9 cellular contexts compared by ENCODE assay signal in the genomic region with DNA sequence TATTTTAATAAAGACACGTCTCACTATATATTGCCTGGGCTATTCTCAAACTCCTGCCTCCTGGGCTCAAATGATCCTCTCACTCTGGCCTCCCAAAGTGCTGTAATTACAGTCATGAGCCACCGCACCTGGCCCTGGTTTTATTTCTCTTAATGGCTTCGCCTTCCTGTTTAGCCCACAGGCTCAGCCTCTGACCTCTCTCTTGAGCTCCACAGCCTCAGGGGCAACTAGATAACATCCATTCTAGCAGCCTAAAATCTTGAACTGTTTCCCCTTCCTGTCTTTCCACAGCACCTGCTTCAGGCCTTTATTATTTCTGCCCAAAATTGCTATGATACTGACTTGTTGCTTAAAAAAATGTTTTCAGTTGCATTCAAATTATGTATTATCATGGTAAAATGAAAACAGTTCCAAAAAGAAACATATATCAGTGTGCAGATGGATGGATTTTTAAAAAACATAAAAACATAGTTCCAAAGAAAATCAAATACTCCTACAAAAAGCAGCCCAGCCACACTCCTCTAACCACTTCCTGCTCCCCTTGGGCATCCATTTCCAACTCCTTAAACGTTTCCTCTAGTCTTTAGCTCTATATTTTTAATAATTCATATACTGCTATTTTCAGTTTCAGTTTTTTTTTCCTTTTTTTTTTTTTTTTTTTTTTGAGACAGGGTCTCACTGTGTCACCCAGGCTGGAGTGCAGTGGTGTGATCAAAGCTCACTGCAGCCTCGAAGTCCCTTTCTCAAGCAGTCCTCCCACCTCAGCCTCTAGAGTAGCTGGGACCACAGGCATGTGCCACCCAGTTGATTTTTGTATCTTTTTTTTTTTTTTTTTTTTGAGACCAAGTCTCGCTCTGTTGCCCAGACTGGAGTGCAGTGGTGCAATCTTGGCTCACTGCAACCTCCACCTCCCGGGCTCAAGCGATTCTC. TPM values are rescaled to one million over a fixed set of nuclear protein-coding genes. Genes with fewer than 3 reads are reported as not detected.
DNase-seq lines count a peak whose midpoint lies in the region; ATAC-seq and TF ChIP-seq lines count a peak whose summit lies in the region.
"Had no signal": no experiment of that assay in that cellular context is flagged by ENCODE, and none has a peak within 500 bp of the region (broad histone marks: within the 10 kb centered on the region; RNA-seq: fewer than 3 reads in every experiment).

No MANE protein-coding gene starts in this region.

- no peaks in the 10 kb centered on the region for H3K36me3 ChIP-seq in CD8-positive, alpha-beta memory T cell (ENCODE audit: insufficient read depth, low read length)
- H3K36me3 ChIP-seq in Panc1 (ENCODE audit: control insufficient read depth, insufficient read depth, low read length), result no peaks in the 10 kb centered on the region
- H3K36me3 ChIP-seq: esophagus muscularis mucosa had no signal

- POLR2A ChIA-PET in CD8-positive, alpha-beta memory T cell (lab: Charles Lee), result interaction anchor here (0.6 to 1.1 kb wide), 2 partner anchors 51 to 79 kb away, joined by 3 read pairs; partner anchors contain the start of gene TBL2
- POLR2A ChIA-PET in Panc1 (lab: Charles Lee), result interaction anchor here (0.6 kb wide), 2 partner anchors 10 to 51 kb away, joined by 3 to 9 read pairs; no protein-coding TSS in a partner anchor

- H3K9me3 Mint-ChIP-seq in CD8-positive, alpha-beta memory T cell, result no peaks in the 10 kb centered on the region
- H3K9me3 Mint-ChIP-seq in HFFc6, result no peaks in the 10 kb centered on the region

- no peak for DNase-seq in CD8-positive, alpha-beta memory T cell
- no peak for DNase-seq in HFFc6
- no peak for DNase-seq in Panc1 (ENCODE audit: low read depth, low spot score)
- peak; percentile 6 for DNase-seq in foreskin melanocyte
- no peak for DNase-seq in GDM1 (lab: John Stamatoyannopoulos, UW)
- no peak for DNase-seq in stimulated activated CD8-positive, alpha-beta memory T cell treated with anti-CD3 and anti-CD28 coated beads, Interleukin-4, amount 100 ng/mL, for 48 hours

- H3K36me3 Mint-ChIP-seq in CD8-positive, alpha-beta memory T cell, result peaks cover 0 to 6% (median 0%) of the 10 kb centered on the region in 3 donors
- peaks cover 1% of the 10 kb centered on the region; the same call in 1 of the 2 replicates for H3K36me3 Mint-ChIP-seq in HFFc6 (ENCODE audit: low read depth)

- no peak for TF ChIP-seq CTCF in HFFc6 (IDR thresholded peaks at IDR 0.05)
- no peak for TF ChIP-seq CTCF in Panc1 (IDR thresholded peaks at IDR 0.05)

- peak overlapping the region; percentile 8 to 92 (median 80) for H3K27ac Mint-ChIP-seq in CD8-positive, alpha-beta memory T cell
- H3K27ac Mint-ChIP-seq in HFFc6, result peak overlapping the region; percentile 30; the same call in 1 of the 2 replicates

- CTCF ChIA-PET in CD8-positive, alpha-beta memory T cell (lab: Charles Lee), result interaction anchor here (0.7 to 1.3 kb wide), 2 partner anchors 30 to 207 kb away, joined by 3 to 5 read pairs; partner anchors contain the start of gene BCL7B
- CTCF ChIA-PET in Panc1 (lab: Charles Lee), result no interaction called here

- H3K4me3 Mint-ChIP-seq in CD8-positive, alpha-beta memory T cell, result peak overlapping the region; percentile 19 to 66 (median 57)
- no peak overlapping the region for H3K4me3 Mint-ChIP-seq in HFFc6

- no TSS peak for BruUV-seq in Panc1 (replicated peaks; lab: Mats Ljungman, UMichigan)

- in situ Hi-C loops in Panc1 (cut with HindIII; ENCODE audit: low pct_unique_long_range_greater_than_20kb, low sequenced_read_pairs), result no loop called here

- peaks cover 41% of the 10 kb centered on the region for H3K4me1 ChIP-seq in CD8-positive, alpha-beta memory T cell (ENCODE audit: insufficient read depth, low read length)
- H3K4me1 ChIP-seq in Panc1 (ENCODE audit: control insufficient read depth, insufficient read depth, low read length), result peaks cover 11% of the 10 kb centered on the region

- ATAC-seq in Panc1, result no peak
- no peak for ATAC-seq in GM19397 (IDR thresholded peaks at IDR 0.05; ENCODE audit: unreplicated experiment)
- no peak for ATAC-seq in HG03520 (IDR thresholded peaks at IDR 0.05; ENCODE audit: unreplicated experiment)

- no peaks in the 10 kb centered on the region for H3K9me3 ChIP-seq in CD8-positive, alpha-beta memory T cell (ENCODE audit: low read length)
- no peaks in the 10 kb centered on the region for H3K9me3 ChIP-seq in Panc1 (ENCODE audit: control insufficient read depth, insufficient read depth, low read depth, low read length)
- H3K9me3 ChIP-seq: esophagus muscularis mucosa had no signal

- no peak overlapping the region for H3K4me3 ChIP-seq in CD8-positive, alpha-beta memory T cell (ENCODE audit: low read length)
- no peak overlapping the region for H3K4me3 ChIP-seq in Panc1 (ENCODE audit: low read depth in 2 of 2, low read length in 2 of 2)
- H3K4me3 ChIP-seq: esophagus muscularis mucosa had no signal

- H3K27me3 ChIP-seq in CD8-positive, alpha-beta memory T cell (ENCODE audit: insufficient read depth, low read length, poor library complexity, severe bottlenecking), result no peaks in the 10 kb centered on the region
- H3K27me3 ChIP-seq in Panc1 (ENCODE audit: control insufficient read depth, insufficient read depth, low read length), result no peaks in the 10 kb centered on the region
- H3K27me3 ChIP-seq: esophagus muscularis mucosa had no signal

- H3K27ac ChIP-seq in CD8-positive, alpha-beta memory T cell (ENCODE audit: low read depth, low read length), result no peak overlapping the region
- 0 out of 2 replicates have a peak overlapping the region, but pooled peaks have one; percentile 25 for H3K27ac ChIP-seq in Panc1 (ENCODE audit: low read length)
- H3K27ac ChIP-seq: esophagus muscularis mucosa had no signal

- H3K4me1 Mint-ChIP-seq in CD8-positive, alpha-beta memory T cell, result peaks cover 34 to 44% (median 41%) of the 10 kb centered on the region in 3 donors
- H3K4me1 Mint-ChIP-seq in HFFc6 (ENCODE audit: low read depth), result peaks cover 11% of the 10 kb centered on the region

- peaks cover 0 to 3% of the 10 kb centered on the region in 2 donors for H3K27me3 Mint-ChIP-seq in CD8-positive, alpha-beta memory T cell
- H3K27me3 Mint-ChIP-seq in HFFc6 (ENCODE audit: insufficient read depth), result peaks cover 2% of the 10 kb centered on the region

- intact Hi-C loops in Panc1 (cut with micrococcal nuclease; ENCODE audit: unreplicated experiment), result no loop called here

RNA-seq across cellular contexts. Expression of gene BAZ1B, which starts 5.1 kb away (rescaled TPM):
- total RNA-seq in CD8-positive, alpha-beta memory T cell, result 100 to 1,000 TPM; 112 to 118 TPM
- polyA plus RNA-seq in CD8-positive, alpha-beta memory T cell, result 31.1 TPM
- total RNA-seq in HFFc6 (2021; fragmentation: NEBNext Ultra II Directional; extraction: Animal tissue kit (Norgen Biotek cat#: 25700)), result 10 to 100 TPM; 54.0 to 66.5 (median 63.8) TPM
- 107 TPM for total RNA-seq in Panc1 (2021; ENCODE audit: unreplicated experiment)
- polyA plus RNA-seq in Panc1 (2012; ENCODE audit: insufficient read length), result 53.8 TPM

RNA-seq across cellular contexts. Expression of gene BCL7B, which starts 30.3 kb away (rescaled TPM):
- total RNA-seq in CD8-positive, alpha-beta memory T cell, result 10 to 100 TPM; 68.9 to 72.6 TPM
- 101 TPM for polyA plus RNA-seq in CD8-positive, alpha-beta memory T cell
- total RNA-seq in HFFc6 (2021; fragmentation: NEBNext Ultra II Directional; extraction: Animal tissue kit (Norgen Biotek cat#: 25700)), result 10 to 100 TPM; 46.7 to 58.1 (median 50.0) TPM
- 95.4 TPM for total RNA-seq in Panc1 (2021; ENCODE audit: unreplicated experiment)
- polyA plus RNA-seq in Panc1 (2012; ENCODE audit: insufficient read length), result 89.8 TPM

RNA-seq across cellular contexts. Expression of gene TBL2, which starts 51.2 kb away (rescaled TPM):
- 10 to 100 TPM; 29.1 to 31.3 TPM for total RNA-seq in CD8-positive, alpha-beta memory T cell
- 17.0 TPM for polyA plus RNA-seq in CD8-positive, alpha-beta memory T cell
- 10 to 100 TPM; 34.3 to 48.1 (median 38.8) TPM for total RNA-seq in HFFc6 (2021; fragmentation: NEBNext Ultra II Directional; extraction: Animal tissue kit (Norgen Biotek cat#: 25700))
- total RNA-seq in Panc1 (2021; ENCODE audit: unreplicated experiment), result 60.1 TPM
- polyA plus RNA-seq in Panc1 (2012; ENCODE audit: insufficient read length), result 37.3 TPM
